32 cellular contexts compared by ENCODE assay signal in genomic region chr16:10551881-10552280, GRCh38. TPM values are rescaled to one million over a fixed set of nuclear protein-coding genes. Genes with fewer than 3 reads are reported as not detected.
"Had no signal": no experiment of that assay in that cellular context is flagged by ENCODE, and none has a peak within 500 bp of the region (broad histone marks: within the 10 kb centered on the region; RNA-seq: fewer than 3 reads in every experiment).

No MANE protein-coding gene starts in this region.

- H3K4me3 ChIP-seq: Peyer's patch had no signal

- H3K27me3 ChIP-seq: Peyer's patch had no signal

- H3K27ac ChIP-seq: Peyer's patch, RWPE1, VCaP had no signal

- H3K4me1 ChIP-seq: Peyer's patch had no signal

- ATAC-seq: activated CD8-positive, alpha-beta memory T cell treated with anti-CD3 and anti-CD28 coated beads, Interleukin-2, amount 10 ng/mL, durations not matched to agents 7 days and 5 days; activated naive CD8-positive, alpha-beta T cell treated with anti-CD3 and anti-CD28 coated beads, Interleukin-2, amount 50 U/mL, for 24 hours; PC-3; Right ventricle myocardium inferior had no signal

- H3K9me3 ChIP-seq: Peyer's patch had no signal

- DNase-seq: activated B cell treated with CpG ODN at 0.5 μM for 24 hours; activated CD4-positive, alpha-beta memory T cell treated with anti-CD3 and anti-CD28 coated beads, Interleukin-2, amount 10 ng/mL, durations not matched to agents 7 days and 5 days; activated CD4-positive, alpha-beta T cell treated with anti-CD3 and anti-CD28 coated beads for 4 hours; activated CD4-positive, CD25-positive, alpha-beta regulatory T cell treated with anti-CD3 and anti-CD28 coated beads, Interleukin-2, amount 50 U/mL, for 72 hours; activated CD8-positive, alpha-beta memory T cell treated with anti-CD3 and anti-CD28 coated beads for 24 hours; activated CD8-positive, alpha-beta memory T cell treated with anti-CD3 and anti-CD28 coated beads, Interleukin-2, amount 10 ng/mL, durations not matched to agents 7 days and 5 days; activated CD8-positive, alpha-beta memory T cell treated with anti-CD3 and anti-CD28 coated beads, Interleukin-2, amount 50 U/mL, for 48 hours; activated effector memory CD4-positive, alpha-beta T cell treated with Interleukin-2 at 50 U/mL for 16 hours; activated naive CD4-positive, alpha-beta T cell treated with anti-CD3 and anti-CD28 coated beads, Interleukin-2, amount 10 ng/mL, durations not matched to agents 7 days and 5 days; activated naive CD8-positive, alpha-beta T cell treated with anti-CD3 and anti-CD28 coated beads, Interleukin-2, amount 50 U/mL, for 24 hours; activated T-cell treated with anti-CD3 and anti-CD28 coated beads, Interleukin-2, amount 50 U/mL, for 48 hours; anterior cingulate cortex; central memory CD4-positive, alpha-beta T cell; Karpas-422; KBM-7; NCI-H1105 treated with DMSO at 0.1 percent for 48 hours; NCI-H1436; NCI-H1694; NCI-H1930; NCI-H345; NCI-H524 treated with DMSO at 0.1 percent for 48 hours; NK-92 treated with Interleukin-12 subunit alpha and Interleukin-12 subunit beta, amount 100 ng/mL, for 24 hours; PC-3; Peyer's patch; SIG-M5; SW 1271; T-helper 1 cell; T-helper 2 cell; T-helper 9 cell had no signal

RNA-seq across cellular contexts. Expression of gene EMP2, which starts 28.5 kb away (rescaled TPM):
- total RNA-seq: activated B cell treated with CpG ODN at 0.5 μM for 24 hours; activated CD4-positive, alpha-beta memory T cell treated with anti-CD3 and anti-CD28 coated beads, Interleukin-2, amount 10 ng/mL, durations not matched to agents 7 days and 5 days; activated CD8-positive, alpha-beta memory T cell treated with anti-CD3 and anti-CD28 coated beads, Interleukin-2, amount 10 ng/mL, durations not matched to agents 7 days and 5 days had no signal
